12 cellular contexts compared by ENCODE assay signal in the genomic region with DNA sequence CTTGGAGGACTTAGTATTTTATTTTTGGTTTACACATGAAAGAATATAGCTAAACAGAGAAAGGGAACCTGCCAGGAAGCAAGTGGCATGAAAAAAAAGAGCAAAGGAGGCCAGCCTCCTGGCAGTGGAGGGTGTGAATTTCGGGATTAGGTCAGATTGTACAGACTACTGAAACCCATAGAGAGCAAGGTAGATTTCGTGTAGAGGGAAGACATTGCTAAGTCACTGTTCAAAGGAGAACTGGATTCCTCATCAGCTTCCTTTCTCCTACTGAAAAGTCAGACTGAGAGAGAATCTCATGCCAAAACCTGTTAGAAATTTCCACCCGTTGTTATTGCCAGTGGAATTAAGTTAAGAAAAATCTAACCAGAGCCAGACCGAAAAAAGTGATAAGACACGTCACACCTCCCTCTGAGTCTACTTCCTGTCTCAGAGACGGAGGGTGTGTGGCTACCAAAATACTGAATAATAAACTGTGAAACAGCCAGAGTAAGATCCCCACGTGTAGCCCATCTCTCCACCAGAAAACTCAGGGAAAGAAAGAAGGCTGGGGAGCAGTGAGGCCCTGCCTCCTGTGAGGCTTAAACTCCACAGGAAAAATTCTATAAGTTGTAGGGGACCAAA.
A peak's percentile ranks its signal among the peaks of the same experiment; 100 is the strongest.
DNase-seq lines count a peak whose midpoint lies in the region; ATAC-seq, FAIRE-seq and TF ChIP-seq lines count a peak whose summit lies in the region.
"Had no signal": no experiment of that assay in that cellular context is flagged by ENCODE, and none has a peak within 500 bp of the region (broad histone marks: within the 10 kb centered on the region; RNA-seq: fewer than 3 reads in every experiment).

No MANE protein-coding gene starts in this region.

- DNase-seq in AG08395 (ENCODE audit: low spot score) = peak; percentile 24
- no peak for DNase-seq in T-helper 17 cell
- DNase-seq in endothelial cell of umbilical vein (ENCODE audit: low read depth, low spot score) = peak; percentile 47
- DNase-seq in GM12892 (ENCODE audit: insufficient read length) = no peak
- no peak for DNase-seq in HK-2 (ENCODE audit: unreplicated experiment)
- DNase-seq: activated CD8-positive, alpha-beta memory T cell treated with anti-CD3 and anti-CD28 coated beads, Interleukin-2, amount 50 U/mL, for 48 hours; Karpas-422; mammary epithelial cell; testis had no signal

- H3K36me3 ChIP-seq in endothelial cell of umbilical vein (ENCODE audit: control insufficient read depth in 2 of 2, extremely low read depth in 1 of 2, insufficient read depth in 2 of 2, low read length in 2 of 2) = no peaks in the 10 kb centered on the region

- FAIRE-seq in endothelial cell of umbilical vein (lab: Jason Lieb, UNC) (peak; percentile 74), GM12892 (lab: Jason Lieb, UNC) (no peak)

- CTCF ChIA-PET in endothelial cell of umbilical vein (lab: Charles Lee) = interaction anchor here (1.3 to 1.4 kb wide), 2 partner anchors 8 to 32 kb away, joined by 3 to 5 read pairs; no protein-coding TSS in a partner anchor

- POLR2A ChIA-PET in endothelial cell of umbilical vein (lab: Charles Lee) = no interaction called here

- dilution Hi-C loops in endothelial cell of umbilical vein (cut with MboI; ENCODE audit: extremely low pct_ligation_motif_present, low sequenced_read_pairs) = no loop called here

- TF ChIP-seq POLR2A in endothelial cell of umbilical vein (IDR thresholded peaks at IDR 0.05; ENCODE audit: low read depth, low read length) (no peak), GM12892 (IDR thresholded peaks at IDR 0.05; ENCODE audit: low read depth, low read length) (no peak)

- no peak for TF ChIP-seq CTCF in endothelial cell of umbilical vein (IDR thresholded peaks at IDR 0.05; ENCODE audit: extremely low read depth in 1 of 2, insufficient read depth in 1 of 2, low read depth in 1 of 2, low read length in 2 of 2)

- peaks cover 15% of the 10 kb centered on the region for H3K4me1 Mint-ChIP-seq in T-helper 17 cell

- no peak overlapping the region for H3K4me2 ChIP-seq in endothelial cell of umbilical vein (ENCODE audit: insufficient read depth, low read length)

- H3K4me3 ChIP-seq in endothelial cell of umbilical vein (replicated peaks in 1 of 3; ENCODE audit: insufficient read depth in 1 of 3, low read depth in 1 of 3, low read length in 3 of 3) = no peak overlapping the region
- H3K4me3 ChIP-seq: testis had no signal

- no peak overlapping the region for H3K9ac ChIP-seq in endothelial cell of umbilical vein (replicated peaks; ENCODE audit: extremely low read depth, insufficient read depth, low read length)

- H3K4me1 ChIP-seq in endothelial cell of umbilical vein (ENCODE audit: control insufficient read depth, extremely low read depth, insufficient read depth, low read length) = peaks cover 8% of the 10 kb centered on the region
- H3K4me1 ChIP-seq: testis had no signal

- H3K9me1 ChIP-seq in endothelial cell of umbilical vein (replicated peaks; ENCODE audit: control insufficient read depth, extremely low read depth, insufficient read depth, low read length) = no peaks in the 10 kb centered on the region

- H3K27ac Mint-ChIP-seq in T-helper 17 cell = peak overlapping the region; percentile 32

- intact Hi-C loops in endothelial cell of umbilical vein (cut with micrococcal nuclease) = loop anchor here (2.0 kb wide), 1 partner anchor 76 kb away; no protein-coding TSS in a partner anchor

- no peaks in the 10 kb centered on the region for H3K27me3 ChIP-seq in endothelial cell of umbilical vein (ENCODE audit: control insufficient read depth in 2 of 2, insufficient read depth in 2 of 2, low read length in 2 of 2)
- H3K27me3 ChIP-seq: testis had no signal

- peak overlapping the region; percentile 39 for H3K27ac ChIP-seq in endothelial cell of umbilical vein (ENCODE audit: insufficient read depth, low read depth, low read length)
- H3K27ac ChIP-seq: testis had no signal

- H3K27me3 Mint-ChIP-seq in T-helper 17 cell = peaks cover 17% of the 10 kb centered on the region

- H3K36me3 Mint-ChIP-seq in T-helper 17 cell (ENCODE audit: low read depth) = no peaks in the 10 kb centered on the region

- BruUV-seq in endothelial cell of umbilical vein (replicated peaks; lab: Mats Ljungman, UMichigan) = no TSS peak

- H2AFZ ChIP-seq in endothelial cell of umbilical vein (ENCODE audit: low read depth, low read length) = peak overlapping the region; percentile 69

- no peaks in the 10 kb centered on the region for H3K79me2 ChIP-seq in endothelial cell of umbilical vein (ENCODE audit: control insufficient read depth, insufficient read depth, low read length)

- H3K9me3 ChIP-seq in T-helper 17 cell (ENCODE audit: control insufficient read depth, low read length, poor library complexity, severe bottlenecking) (no peaks in the 10 kb centered on the region), endothelial cell of umbilical vein (replicated peaks; ENCODE audit: control insufficient read depth, insufficient read depth, low read length) (no peaks in the 10 kb centered on the region)
- H3K9me3 ChIP-seq: testis had no signal

- peak overlapping the region; percentile 63 for H3K4me3 Mint-ChIP-seq in T-helper 17 cell

- H4K20me1 ChIP-seq in endothelial cell of umbilical vein (replicated peaks; ENCODE audit: control insufficient read depth, extremely low read depth, insufficient read depth, low read length) = no peaks in the 10 kb centered on the region

- peak; percentile 80 for ATAC-seq in GM18867 (IDR thresholded peaks at IDR 0.05; ENCODE audit: unreplicated experiment)
- ATAC-seq in T-helper 17 cell = peak; percentile 59
- no peak for ATAC-seq in GM21447 (IDR thresholded peaks at IDR 0.05; ENCODE audit: unreplicated experiment)
- no peak for ATAC-seq in GM19467 (IDR thresholded peaks at IDR 0.05; ENCODE audit: unreplicated experiment)

TF ChIP-seq in endothelial cell of umbilical vein, 7 proteins besides CTCF, POLR2A, EP300 and RAD21:
- no peak for TF ChIP-seq JUN (IDR thresholded peaks at IDR 0.05; ENCODE audit: borderline replicate concordance, insufficient read depth, insufficient read length, low read depth)
- peak; percentile 27 for TF ChIP-seq GATA2 (IDR thresholded peaks at IDR 0.05; ENCODE audit: insufficient read depth, insufficient read length, low read depth, low read length)
- TF ChIP-seq EZH2 (IDR thresholded peaks at IDR 0.05; ENCODE audit: borderline replicate concordance, low read depth, low read length, severe bottlenecking) = no peak
- TF ChIP-seq FOS (IDR thresholded peaks at IDR 0.05; ENCODE audit: borderline replicate concordance, insufficient read depth, low read length) = peak; percentile 27
- TF ChIP-seq POLR2AphosphoS5 (IDR thresholded peaks at IDR 0.05; ENCODE audit: insufficient read depth, low read depth, low read length) = no peak
- TF ChIP-seq, protein P1, sequence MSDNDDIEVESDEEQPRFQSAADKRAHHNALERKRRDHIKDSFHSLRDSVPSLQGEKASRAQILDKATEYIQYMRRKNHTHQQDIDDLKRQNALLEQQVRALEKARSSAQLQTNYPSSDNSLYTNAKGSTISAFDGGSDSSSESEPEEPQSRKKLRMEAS (IDR thresholded peaks at IDR 0.05; ENCODE audit: insufficient read depth, insufficient read length) = no peak
- TF ChIP-seq MYC (IDR thresholded peaks at IDR 0.05; ENCODE audit: low read depth, low read length) = no peak

Comparison
In these comparisons a context has a peak if more than half of its experiments do, and no peak if none do; other contexts are left out.
1. DNase-seq: peak in AG08395 (single experiment) and endothelial cell of umbilical vein (single experiment); none in T-helper 17 cell (0 of 3), GM12892 (single experiment) and HK-2 (single experiment).
2. ATAC-seq: peak in GM18867 (single experiment) and T-helper 17 cell (single experiment); none in GM21447 (single experiment) and GM19467 (single experiment).